Comparison of ENCODE assay signal across 14 cellular contexts in genomic region chr13:45362939-45363338, GRCh38. TPM values are rescaled to one million over a fixed set of nuclear protein-coding genes. Genes with fewer than 3 reads are reported as not detected.
A peak's percentile ranks its signal among the peaks of the same experiment; 100 is the strongest.
DNase-seq lines count a peak whose midpoint lies in the region; ATAC-seq and TF ChIP-seq lines count a peak whose summit lies in the region.
"Had no signal": no experiment of that assay in that cellular context is flagged by ENCODE, and none has a peak within 500 bp of the region (broad histone marks: within the 10 kb centered on the region; RNA-seq: fewer than 3 reads in every experiment).

No MANE protein-coding gene starts in this region.

- TF ChIP-seq CTCF in GM20000 (IDR thresholded peaks at IDR 0.05; ENCODE audit: extremely low read depth, missing control alignments): peak; percentile 11
- TF ChIP-seq CTCF in epithelial cell of proximal tubule (conservative IDR thresholded peaks at IDR 0.05; ENCODE audit: low read depth, low read length): peak; percentile 25

- peaks cover 0 to 6% (median 2%) of the 10 kb centered on the region in 7 donors for H3K9me3 Mint-ChIP-seq in CD4-positive, CD25-positive, alpha-beta regulatory T cell

- peaks cover 45% of the 10 kb centered on the region for H3K36me3 Mint-ChIP-seq in CD4-positive, CD25-positive, alpha-beta regulatory T cell

- no peaks in the 10 kb centered on the region for H3K27me3 ChIP-seq in CD4-positive, CD25-positive, alpha-beta regulatory T cell (ENCODE audit: control insufficient read depth, insufficient read depth, low read length)
- H3K27me3 ChIP-seq: BLaER1 treated with 17β-estradiol and CSF1 and Interleukin-3, amounts not matched to agents 10 nM and 100 nM; breast epithelium; esophagus muscularis mucosa had no signal

- H3K9me3 ChIP-seq in CD4-positive, CD25-positive, alpha-beta regulatory T cell (ENCODE audit: control insufficient read depth in 2 of 2, low read length in 2 of 2): no peaks in the 10 kb centered on the region
- H3K9me3 ChIP-seq: breast epithelium, esophagus muscularis mucosa had no signal

- ATAC-seq in CD4-positive, CD25-positive, alpha-beta regulatory T cell (ENCODE audit: low read depth in 2 of 2): no peak
- ATAC-seq in HG03159 (IDR thresholded peaks at IDR 0.05; ENCODE audit: unreplicated experiment): no peak
- ATAC-seq in GM19035 (IDR thresholded peaks at IDR 0.05; ENCODE audit: unreplicated experiment): no peak

- peak overlapping the region in 2 of 4 donors; percentile 61 to 70 for H3K4me3 Mint-ChIP-seq in CD4-positive, CD25-positive, alpha-beta regulatory T cell
- H3K4me3 Mint-ChIP-seq: neural crest cell had no signal

- H3K27ac ChIP-seq in CD4-positive, CD25-positive, alpha-beta regulatory T cell (ENCODE audit: insufficient read depth, low read length, poor library complexity, severe bottlenecking): no peak overlapping the region
- H3K27ac ChIP-seq: breast epithelium, esophagus muscularis mucosa had no signal

- H3K27ac Mint-ChIP-seq in CD4-positive, CD25-positive, alpha-beta regulatory T cell: peak overlapping the region; percentile 31 to 94 (median 57)

- peaks cover 2% of the 10 kb centered on the region for H3K4me1 ChIP-seq in CD4-positive, CD25-positive, alpha-beta regulatory T cell (ENCODE audit: control insufficient read depth, insufficient read depth, low read length, poor library complexity, severe bottlenecking)
- H3K4me1 ChIP-seq: breast epithelium, esophagus muscularis mucosa had no signal

- peaks cover 22 to 53% (median 35%) of the 10 kb centered on the region in 4 donors for H3K4me1 Mint-ChIP-seq in CD4-positive, CD25-positive, alpha-beta regulatory T cell

- no peak overlapping the region for H3K4me3 ChIP-seq in CD4-positive, CD25-positive, alpha-beta regulatory T cell (ENCODE audit: low read depth, low read length)
- H3K4me3 ChIP-seq in epithelial cell of proximal tubule (ENCODE audit: low read depth, low read length): no peak overlapping the region
- H3K4me3 ChIP-seq: BLaER1 treated with 17β-estradiol and CSF1 and Interleukin-3, amounts not matched to agents 10 nM and 100 nM; breast epithelium; esophagus muscularis mucosa had no signal

- peaks cover 3% of the 10 kb centered on the region for H3K36me3 ChIP-seq in CD4-positive, CD25-positive, alpha-beta regulatory T cell (ENCODE audit: control insufficient read depth, insufficient read depth, low read length)
- H3K36me3 ChIP-seq: breast epithelium had no signal

- peak in 1 of 3 donors; percentile 66 for DNase-seq in CD4-positive, CD25-positive, alpha-beta regulatory T cell
- DNase-seq in GM20000 (ENCODE audit: low spot score) (no peak), RPMI8226 (peak; percentile 20), epithelial cell of proximal tubule (ENCODE audit: low read depth) (no peak), COLO668 (lab: John Stamatoyannopoulos, UW; ENCODE audit: unreplicated experiment) (no peak), HK-2 (ENCODE audit: unreplicated experiment) (no peak)
- DNase-seq: kidney glomerular epithelial cell, NCI-H2029 had no signal

- no peaks in the 10 kb centered on the region for H3K27me3 Mint-ChIP-seq in CD4-positive, CD25-positive, alpha-beta regulatory T cell

RNA-seq across cellular contexts. Expression of gene TPT1, which starts 22.0 kb away (rescaled TPM):
- 5,591 TPM for total RNA-seq in CD4-positive, CD25-positive, alpha-beta regulatory T cell
- polyA plus RNA-seq in CD4-positive, CD25-positive, alpha-beta regulatory T cell: 1,000 to 10,000 TPM; 2,708 to 4,074 (median 3,846) TPM
- 1,117 and 1,641 TPM in 2 replicates for total RNA-seq in epithelial cell of proximal tubule

RNA-seq across cellular contexts. Expression of gene SLC25A30, which starts 55.2 kb away (rescaled TPM):
- 22.9 TPM for total RNA-seq in CD4-positive, CD25-positive, alpha-beta regulatory T cell
- 1 to 10 TPM in 3 of 4 donors, under 1 TPM in 1; 0.41 to 2.8 (median 1.6) TPM for polyA plus RNA-seq in CD4-positive, CD25-positive, alpha-beta regulatory T cell
- 4.7 and 5.6 TPM in 2 replicates for total RNA-seq in epithelial cell of proximal tubule
